8 cellular contexts compared by ENCODE assay signal in the genomic region with DNA sequence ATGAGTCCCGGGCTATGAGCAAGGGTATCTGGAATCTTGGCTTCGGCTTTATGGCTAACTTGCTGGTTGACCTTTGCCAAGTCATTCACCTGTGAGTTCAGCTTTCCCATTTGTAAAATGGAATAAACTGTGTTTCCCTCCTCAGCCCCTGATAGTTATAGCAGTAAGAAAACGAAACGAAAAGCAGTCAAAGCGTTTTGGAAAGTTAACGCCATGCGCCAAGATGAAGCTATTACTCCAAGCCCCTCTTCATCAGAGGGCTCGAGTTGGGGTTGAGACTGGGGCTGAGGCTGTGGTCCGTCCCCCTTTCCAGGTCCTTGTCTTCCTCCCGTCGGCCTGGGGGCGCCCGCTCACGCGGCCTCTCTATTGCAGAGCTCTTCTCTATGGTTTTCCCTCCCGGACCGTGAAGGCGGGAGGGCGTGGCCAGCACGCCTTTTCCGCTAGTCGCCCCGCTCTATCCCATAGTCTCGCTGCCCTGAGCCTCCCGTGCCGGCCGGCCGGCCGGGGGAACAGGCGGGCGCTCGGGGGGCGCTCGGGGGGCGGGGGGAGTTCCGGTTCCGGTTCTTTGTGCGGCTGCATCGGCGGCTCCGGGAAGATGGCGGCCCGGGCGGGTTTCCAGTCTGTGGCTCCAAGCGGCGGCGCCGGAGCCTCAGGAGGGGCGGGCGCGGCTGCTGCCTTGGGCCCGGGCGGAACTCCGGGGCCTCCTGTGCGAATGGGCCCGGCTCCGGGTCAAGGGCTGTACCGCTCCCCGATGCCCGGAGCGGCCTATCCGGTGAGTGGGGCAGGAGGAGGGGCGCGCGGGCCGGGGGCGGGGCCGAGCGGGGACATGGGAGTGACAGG. TPM values are rescaled to one million over a fixed set of nuclear protein-coding genes. Genes with fewer than 3 reads are reported as not detected.
DNase-seq lines count a peak whose midpoint lies in the region; ATAC-seq and TF ChIP-seq lines count a peak whose summit lies in the region.

A gene (plus strand): TSS at position 568 of the 840 bp plus-strand sequence. CDS start 28 bp downstream, at position 596.

- intact Hi-C loops in left lung (cut with DNase I): no loop called here

- H3K27ac Mint-ChIP-seq in activated CD4-positive, alpha-beta T cell treated with anti-CD3 and anti-CD28 coated beads, Interleukin-2, amount 10 ng/mL, durations not matched to agents 7 days and 5 days: peak within 1 kb of the TSS; percentile 95

- H3K9me3 ChIP-seq in BE2C: no peaks in the 10 kb centered on the region
- no peaks in the 10 kb centered on the region for H3K9me3 ChIP-seq in left lung

- H3K4me3 ChIP-seq in BE2C (ENCODE audit: low read depth, low read length) (peak within 1 kb of the TSS; percentile 75), left lung (peak within 1 kb of the TSS; percentile 81 to 96)

- H3K36me3 Mint-ChIP-seq in activated CD4-positive, alpha-beta T cell treated with anti-CD3 and anti-CD28 coated beads, Interleukin-2, amount 10 ng/mL, durations not matched to agents 7 days and 5 days (ENCODE audit: low read depth): peaks cover 22% of the 10 kb centered on the region

- H3K9me3 Mint-ChIP-seq in activated CD4-positive, alpha-beta T cell treated with anti-CD3 and anti-CD28 coated beads, Interleukin-2, amount 10 ng/mL, durations not matched to agents 7 days and 5 days: no peaks in the 10 kb centered on the region

- POLR2A ChIA-PET in activated CD4-positive, alpha-beta T cell treated with anti-CD3 and anti-CD28 coated beads, Interleukin-2, amount 10 ng/mL, durations not matched to agents 7 days and 5 days (lab: Charles Lee): interaction anchor here (1.0 kb wide), 1 partner anchor 27 kb away, joined by 3 read pairs; a partner anchor contains a TSS

- H3K4me1 ChIP-seq in BE2C: no peaks in the 10 kb centered on the region
- H3K4me1 ChIP-seq in left lung: peaks cover 0 to 22% of the 10 kb centered on the region in 2 donors

- peak; percentile 97 for DNase-seq in BE2C
- DNase-seq in GM19238 (ENCODE audit: insufficient read length, low spot score): peak; percentile 94
- peak; percentile 71 for DNase-seq in NCI-H524 treated with DMSO at 0.1 percent for 48 hours (lab: John Stamatoyannopoulos, UW)
- peak; percentile 82 for DNase-seq in activated CD4-positive, alpha-beta T cell treated with anti-CD3 and anti-CD28 coated beads, Interleukin-2, amount 10 ng/mL, durations not matched to agents 7 days and 5 days
- peak; percentile 80 for DNase-seq in dedifferentiated amniotic fluid mesenchymal stem cell (ENCODE audit: extremely low spot score)
- peak; percentile 93 to 99 for DNase-seq in left lung
- peak; percentile 75 to 79 for DNase-seq in stimulated activated CD4-positive, alpha-beta T cell treated with anti-CD3 and anti-CD28 coated beads, Interleukin-2, amount 100 ng/mL, for 48 hours

- ATAC-seq in HG03457 (IDR thresholded peaks at IDR 0.05; ENCODE audit: unreplicated experiment): peak; percentile 60
- peak; percentile 94 for ATAC-seq in left lung

- H3K4me3 Mint-ChIP-seq in activated CD4-positive, alpha-beta T cell treated with anti-CD3 and anti-CD28 coated beads, Interleukin-2, amount 10 ng/mL, durations not matched to agents 7 days and 5 days: peak within 1 kb of the TSS; percentile 97

- CTCF ChIA-PET in activated CD4-positive, alpha-beta T cell treated with anti-CD3 and anti-CD28 coated beads, Interleukin-2, amount 10 ng/mL, durations not matched to agents 7 days and 5 days (lab: Charles Lee): interaction anchor here (0.6 to 6.0 kb wide), 13 partner anchors 10 to 378 kb away, joined by 3 to 68 read pairs (median 5); a partner anchor contains a TSS

- H3K36me3 ChIP-seq in BE2C (peaks cover 37% of the 10 kb centered on the region), left lung (peaks cover 3 to 30% of the 10 kb centered on the region in 2 donors)

- H3K4me1 Mint-ChIP-seq in activated CD4-positive, alpha-beta T cell treated with anti-CD3 and anti-CD28 coated beads, Interleukin-2, amount 10 ng/mL, durations not matched to agents 7 days and 5 days: peaks cover 35% of the 10 kb centered on the region

- H3K27me3 ChIP-seq in BE2C (no peaks in the 10 kb centered on the region), left lung (peaks cover 0 to 9% of the 10 kb centered on the region in 2 donors)

- H3K27ac ChIP-seq in left lung: peak within 1 kb of the TSS; percentile 93 to 95

- peak; percentile 64 for TF ChIP-seq CTCF in BE2C (IDR thresholded peaks at IDR 0.05; ENCODE audit: low read depth, low read length)
- peak in 1 of 2 donors; percentile 21 for TF ChIP-seq CTCF in left lung (IDR thresholded peaks at IDR 0.05)

- no peaks in the 10 kb centered on the region for H3K27me3 Mint-ChIP-seq in activated CD4-positive, alpha-beta T cell treated with anti-CD3 and anti-CD28 coated beads, Interleukin-2, amount 10 ng/mL, durations not matched to agents 7 days and 5 days

RNA-seq across cellular contexts. Expression of the gene that starts here (rescaled TPM):
- 215 TPM for polyA plus RNA-seq in BE2C (2012; ENCODE audit: insufficient read depth, insufficient read length, low read depth)
- 10 to 100 TPM; 62.3 to 88.6 TPM for total RNA-seq in activated CD4-positive, alpha-beta T cell treated with anti-CD3 and anti-CD28 coated beads, Interleukin-2, amount 10 ng/mL, durations not matched to agents 7 days and 5 days
- 10 to 100 TPM; 33.1 to 42.0 TPM for total RNA-seq in left lung

Comparison
In these comparisons a context has a peak if more than half of its experiments do, and no peak if none do; other contexts are left out.
1. Peak in every context shown above with its lines: DNase-seq, ATAC-seq, H3K4me3 ChIP-seq and H3K27ac ChIP-seq.